In genomic region chr9:122180633-122181032, GRCh38 we compare ENCODE assay signal across 14 cellular contexts. TPM values are rescaled to one million over a fixed set of nuclear protein-coding genes. Genes with fewer than 3 reads are reported as not detected.
DNase-seq lines count a peak whose midpoint lies in the region; ATAC-seq and TF ChIP-seq lines count a peak whose summit lies in the region.
"Had no signal": no experiment of that assay in that cellular context is flagged by ENCODE, and none has a peak within 500 bp of the region (broad histone marks: within the 10 kb centered on the region; RNA-seq: fewer than 3 reads in every experiment).

No MANE protein-coding gene starts in this region.

- POLR2A ChIA-PET in AG04450 (lab: Yijun Ruan, JAX) = no interaction called here
- POLR2A ChIA-PET in PC-9 (lab: Charles Lee; ENCODE audit: unreplicated experiment) = no interaction called here

- TF ChIP-seq CTCF in AG04450 (IDR thresholded peaks at IDR 0.05; ENCODE audit: low read depth, low read length) (no peak), PC-9 (conservative IDR thresholded peaks at IDR 0.05) (no peak)

- H3K9me3 ChIP-seq in AG04450 (ENCODE audit: control insufficient read depth, insufficient read depth, low read length) (no peaks in the 10 kb centered on the region), SJCRH30 (replicated peaks) (no peaks in the 10 kb centered on the region), PC-9 (ENCODE audit: insufficient read depth, low read depth) (no peaks in the 10 kb centered on the region)
- H3K9me3 ChIP-seq: heart left ventricle had no signal

- no peaks in the 10 kb centered on the region for H4K20me1 ChIP-seq in PC-9 (ENCODE audit: insufficient read depth)

- BruUV-seq in PC-9 (replicated peaks; lab: Mats Ljungman, UMichigan) = no TSS peak

- no peaks in the 10 kb centered on the region for H3F3A ChIP-seq in PC-9 (ENCODE audit: insufficient read depth, low read depth)

- no peak overlapping the region for H2AFZ ChIP-seq in PC-9

- ATAC-seq in GM18907 (IDR thresholded peaks at IDR 0.05; ENCODE audit: unreplicated experiment) = no peak
- ATAC-seq: WTC11 had no signal

- H3K4me3 ChIP-seq in AG04450 (ENCODE audit: low read depth, low read length) = no peak overlapping the region
- no peak overlapping the region for H3K4me3 ChIP-seq in SJCRH30
- H3K4me3 ChIP-seq in PC-9 = no peak overlapping the region
- H3K4me3 ChIP-seq: heart left ventricle had no signal

- CTCF ChIA-PET in AG04450 (lab: Charles Lee) (no interaction called here), PC-9 (lab: Charles Lee) (interaction anchor here (0.7 kb wide), 1 partner anchor 26 kb away, joined by 7 read pairs; no protein-coding TSS in a partner anchor)

- no peak overlapping the region for H3K4me2 ChIP-seq in PC-9

- DNase-seq in AG04450 (ENCODE audit: low read depth, low spot score) = peak; percentile 57
- peak; percentile 35 for DNase-seq in HK-2 (ENCODE audit: unreplicated experiment)
- peak; percentile 40 to 55 for DNase-seq in SJCRH30
- peak; percentile 70 for DNase-seq in fibroblast of peridontal ligament (ENCODE audit: extremely low read depth)
- no peak for DNase-seq in activated naive CD4-positive, alpha-beta T cell treated with Interleukin-2 at 50 U/mL for 16 hours
- no peak for DNase-seq in NOMO-1 treated with DMSO at 0.1 percent for 48 hours (lab: John Stamatoyannopoulos, UW; ENCODE audit: unreplicated experiment)
- no peak for DNase-seq in PC-9
- DNase-seq: activated naive CD8-positive, alpha-beta T cell treated with anti-CD3 and anti-CD28 coated beads, Interleukin-2, amount 10 ng/mL, durations not matched to agents 7 days and 5 days; CD4-positive, alpha-beta T cell; heart left ventricle; NCI-H2029 treated with DMSO at 0.1 percent for 48 hours had no signal

- no peaks in the 10 kb centered on the region for H3K9me2 ChIP-seq in PC-9 (ENCODE audit: insufficient read depth)

- intact Hi-C loops in PC-9 (cut with micrococcal nuclease; ENCODE audit: unreplicated experiment) = no loop called here

- no peak overlapping the region for H3K27ac ChIP-seq in AG04450 (ENCODE audit: low read depth, low read length)
- H3K27ac ChIP-seq in SJCRH30 = no peak overlapping the region
- no peak overlapping the region for H3K27ac ChIP-seq in PC-9
- H3K27ac ChIP-seq: heart left ventricle had no signal

- no peaks in the 10 kb centered on the region for H3K79me2 ChIP-seq in PC-9 (ENCODE audit: low read depth)

- peaks cover 36% of the 10 kb centered on the region for H3K27me3 ChIP-seq in AG04450 (ENCODE audit: control insufficient read depth, insufficient read depth, low read length)
- peaks cover 2% of the 10 kb centered on the region; the same call in 1 of the 2 replicates for H3K27me3 ChIP-seq in SJCRH30
- H3K27me3 ChIP-seq in PC-9 (ENCODE audit: insufficient read depth, low read depth) = peaks cover 31% of the 10 kb centered on the region

- H3K36me3 ChIP-seq in SJCRH30 (no peaks in the 10 kb centered on the region), PC-9 (ENCODE audit: low read depth) (no peaks in the 10 kb centered on the region)
- H3K36me3 ChIP-seq: heart left ventricle had no signal

- H3K4me1 ChIP-seq in SJCRH30 = peaks cover 5% of the 10 kb centered on the region; the same call in 1 of the 2 replicates
- no peaks in the 10 kb centered on the region for H3K4me1 ChIP-seq in PC-9 (replicated peaks; ENCODE audit: insufficient read depth)
- H3K4me1 ChIP-seq: heart left ventricle had no signal

RNA-seq across cellular contexts. Expression of gene MORN5, which starts 20.9 kb away (rescaled TPM):
- polyA plus RNA-seq in AG04450 (2011; rRNA removed) = not detected in 2 replicates
- polyA minus RNA-seq in AG04450 (2011; rRNA and poly(A)+ RNA removed) = not detected in 2 replicates
- total RNA-seq in SJCRH30 (2014; rRNA removed; shearing (Covaris generic)) = not detected in 2 replicates
- total RNA-seq in PC-9 (2021) = not detected in 2 replicates
- total RNA-seq: activated naive CD8-positive, alpha-beta T cell treated with anti-CD3 and anti-CD28 coated beads, Interleukin-2, amount 10 ng/mL, durations not matched to agents 7 days and 5 days; CD4-positive, alpha-beta T cell; heart left ventricle; neural crest cell; WTC11 had no signal
- polyA plus RNA-seq: heart left ventricle had no signal

RNA-seq across cellular contexts. Expression of gene NDUFA8, which starts 21.1 kb away (rescaled TPM):
- polyA plus RNA-seq in AG04450 (2011; rRNA removed) = 80.2 and 90.4 TPM in 2 replicates
- 43.9 and 47.4 TPM in 2 replicates for polyA minus RNA-seq in AG04450 (2011; rRNA and poly(A)+ RNA removed)
- total RNA-seq in SJCRH30 (2014; rRNA removed; shearing (Covaris generic)) = 96.1 and 98.8 TPM in 2 replicates
- total RNA-seq in PC-9 (2021) = 73.4 and 84.6 TPM in 2 replicates

RNA-seq across cellular contexts. Expression of gene LHX6, which starts 48.1 kb away (rescaled TPM):
- polyA plus RNA-seq in AG04450 (2011; rRNA removed) = not detected in 2 replicates
- polyA minus RNA-seq in AG04450 (2011; rRNA and poly(A)+ RNA removed) = not detected in 2 replicates
- total RNA-seq in SJCRH30 (2014; rRNA removed; shearing (Covaris generic)) = 6.1 and 6.3 TPM in 2 replicates
- 0.48 TPM in 1 of 2 replicates, not detected in the other for total RNA-seq in PC-9 (2021)
- total RNA-seq: activated naive CD8-positive, alpha-beta T cell treated with anti-CD3 and anti-CD28 coated beads, Interleukin-2, amount 10 ng/mL, durations not matched to agents 7 days and 5 days; CD4-positive, alpha-beta T cell had no signal

Comparison
In these comparisons a context has a peak if more than half of its experiments do, and no peak if none do; other contexts are left out.
1. DNase-seq: peak in AG04450 (single experiment), HK-2 (single experiment), SJCRH30 (2 of 2) and fibroblast of peridontal ligament (single experiment); none in activated naive CD4-positive, alpha-beta T cell treated with Interleukin-2 at 50 U/mL for 16 hours (single experiment), NOMO-1 treated with DMSO at 0.1 percent for 48 hours (single experiment) and PC-9 (0 of 2).